Comparison of ENCODE assay signal across 26 cellular contexts in the genomic region with DNA sequence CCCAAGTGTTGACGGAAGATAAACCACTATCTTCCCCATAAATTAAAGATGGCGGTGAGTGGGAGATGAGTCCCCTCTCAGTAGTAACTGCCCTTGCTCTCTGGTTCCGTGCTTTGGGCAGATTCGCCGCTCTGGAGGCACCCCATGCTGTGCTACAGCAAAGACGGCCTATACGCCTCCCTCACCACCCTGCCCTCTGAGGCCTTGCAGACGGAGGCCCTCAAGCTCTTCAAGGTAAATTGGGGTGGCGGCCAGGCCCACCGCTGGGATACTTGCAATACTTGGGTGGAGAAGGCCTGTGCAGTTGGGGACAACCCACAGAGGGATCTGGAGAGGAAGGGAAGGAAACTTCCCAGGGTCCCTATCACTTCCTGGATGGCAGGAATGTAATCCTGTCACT. TPM values are rescaled to one million over a fixed set of nuclear protein-coding genes. Genes with fewer than 3 reads are reported as not detected.
"Had no signal": no experiment of that assay in that cellular context is flagged by ENCODE, and none has a peak within 500 bp of the region (broad histone marks: within the 10 kb centered on the region; RNA-seq: fewer than 3 reads in every experiment).

No MANE protein-coding gene starts in this region.

- H3K27ac Mint-ChIP-seq: activated CD8-positive, alpha-beta memory T cell treated with anti-CD3 and anti-CD28 coated beads, Interleukin-2, amount 10 ng/mL, durations not matched to agents 7 days and 5 days; activated naive CD8-positive, alpha-beta T cell treated with anti-CD3 and anti-CD28 coated beads, Interleukin-2, amount 50 U/mL, for 24 hours; activated T-helper 17 cell treated with anti-CD3 and anti-CD28 coated beads, Interleukin-2, amount 50 U/mL, for 72 hours; IgD-negative memory B cell; T-helper 17 cell; WTC11 had no signal

- H3K36me3 Mint-ChIP-seq: activated CD8-positive, alpha-beta memory T cell treated with anti-CD3 and anti-CD28 coated beads, Interleukin-2, amount 10 ng/mL, durations not matched to agents 7 days and 5 days; IgD-negative memory B cell had no signal

- H2AFZ ChIP-seq: PC-9 had no signal

- H3K9me3 ChIP-seq: ascending aorta, body of pancreas had no signal

- H3K4me1 Mint-ChIP-seq: activated naive CD8-positive, alpha-beta T cell treated with anti-CD3 and anti-CD28 coated beads, Interleukin-2, amount 50 U/mL, for 24 hours; activated T-helper 17 cell treated with anti-CD3 and anti-CD28 coated beads, Interleukin-2, amount 50 U/mL, for 72 hours; IgD-negative memory B cell; WTC11 had no signal

- H3K9me3 Mint-ChIP-seq: activated naive CD8-positive, alpha-beta T cell treated with anti-CD3 and anti-CD28 coated beads, Interleukin-2, amount 50 U/mL, for 24 hours; activated T-cell treated with anti-CD3 and anti-CD28 coated beads, Interleukin-2, amount 50 U/mL, for 4 hours; activated T-helper 17 cell treated with anti-CD3 and anti-CD28 coated beads, Interleukin-2, amount 50 U/mL, for 72 hours; IgD-negative memory B cell; WTC11 had no signal

- H3K4me1 ChIP-seq: ascending aorta had no signal

- H3K27me3 ChIP-seq: ascending aorta, body of pancreas had no signal

- H3K36me3 ChIP-seq: ascending aorta had no signal

- H3K4me3 ChIP-seq: ascending aorta, body of pancreas, PC-9 had no signal

- ATAC-seq: activated CD8-positive, alpha-beta memory T cell treated with anti-CD3 and anti-CD28 coated beads, Interleukin-2, amount 10 ng/mL, durations not matched to agents 7 days and 5 days; activated naive CD8-positive, alpha-beta T cell treated with anti-CD3 and anti-CD28 coated beads, Interleukin-2, amount 50 U/mL, for 24 hours; activated T-cell treated with anti-CD3 and anti-CD28 coated beads, Interleukin-2, amount 50 U/mL, for 4 hours; activated T-helper 17 cell treated with anti-CD3 and anti-CD28 coated beads, Interleukin-2, amount 50 U/mL, for 72 hours; body of pancreas; T-helper 17 cell; WTC11 had no signal

- H3K4me3 Mint-ChIP-seq: activated CD8-positive, alpha-beta memory T cell treated with anti-CD3 and anti-CD28 coated beads, Interleukin-2, amount 10 ng/mL, durations not matched to agents 7 days and 5 days; activated naive CD8-positive, alpha-beta T cell treated with anti-CD3 and anti-CD28 coated beads, Interleukin-2, amount 50 U/mL, for 24 hours; activated T-cell treated with anti-CD3 and anti-CD28 coated beads, Interleukin-2, amount 50 U/mL, for 4 hours; activated T-helper 17 cell treated with anti-CD3 and anti-CD28 coated beads, Interleukin-2, amount 50 U/mL, for 72 hours; IgD-negative memory B cell; T-helper 17 cell; WTC11 had no signal

- H3K4me2 ChIP-seq: PC-9 had no signal

- DNase-seq: activated CD4-positive, alpha-beta T cell treated with anti-CD3 and anti-CD28 coated beads for 48 hours; activated CD4-positive, alpha-beta T cell treated with anti-CD3 and anti-CD28 coated beads, Interleukin-2, amount 50 U/mL, for 48 hours; activated CD4-positive, CD25-positive, alpha-beta regulatory T cell treated with anti-CD3 and anti-CD28 coated beads, Interleukin-2, amount 50 U/mL, for 72 hours; activated CD8-positive, alpha-beta memory T cell treated with anti-CD3 and anti-CD28 coated beads, Interleukin-2, amount 10 ng/mL, durations not matched to agents 7 days and 5 days; activated naive CD4-positive, alpha-beta T cell treated with anti-CD3 and anti-CD28 coated beads, Interleukin-2, amount 50 U/mL, for 16 hours; activated naive CD8-positive, alpha-beta T cell treated with anti-CD3 and anti-CD28 coated beads, Interleukin-2, amount 50 U/mL, for 24 hours; activated T-cell treated with anti-CD3 and anti-CD28 coated beads, Interleukin-2, amount 50 U/mL, for 4 hours; amniotic stem cell; body of pancreas; KG1; NCI-H1048; NCI-H146; NCI-H187 treated with DMSO at 0.1 percent for 48 hours; NCI-H2081 treated with DMSO at 0.1 percent for 48 hours; NCI-H2227 treated with DMSO at 0.1 percent for 48 hours; NCI-H446 treated with DMSO at 0.1 percent for 48 hours; NCI-H524 treated with DMSO at 0.1 percent for 48 hours; NCI-H748 treated with DMSO at 0.1 percent for 48 hours; PC-9; SIG-M5; T-helper 17 cell; T-helper 9 cell had no signal

- H3K27ac ChIP-seq: ascending aorta, PC-9 had no signal

- H3K27me3 Mint-ChIP-seq: activated naive CD8-positive, alpha-beta T cell treated with anti-CD3 and anti-CD28 coated beads, Interleukin-2, amount 50 U/mL, for 24 hours; activated T-helper 17 cell treated with anti-CD3 and anti-CD28 coated beads, Interleukin-2, amount 50 U/mL, for 72 hours; IgD-negative memory B cell had no signal

RNA-seq across cellular contexts. Expression of a gene that starts 44.1 kb away (rescaled TPM):
- polyA plus RNA-seq: IgD-negative memory B cell had no signal
